ENCODE assay signal across 7 cellular contexts in the genomic region with DNA sequence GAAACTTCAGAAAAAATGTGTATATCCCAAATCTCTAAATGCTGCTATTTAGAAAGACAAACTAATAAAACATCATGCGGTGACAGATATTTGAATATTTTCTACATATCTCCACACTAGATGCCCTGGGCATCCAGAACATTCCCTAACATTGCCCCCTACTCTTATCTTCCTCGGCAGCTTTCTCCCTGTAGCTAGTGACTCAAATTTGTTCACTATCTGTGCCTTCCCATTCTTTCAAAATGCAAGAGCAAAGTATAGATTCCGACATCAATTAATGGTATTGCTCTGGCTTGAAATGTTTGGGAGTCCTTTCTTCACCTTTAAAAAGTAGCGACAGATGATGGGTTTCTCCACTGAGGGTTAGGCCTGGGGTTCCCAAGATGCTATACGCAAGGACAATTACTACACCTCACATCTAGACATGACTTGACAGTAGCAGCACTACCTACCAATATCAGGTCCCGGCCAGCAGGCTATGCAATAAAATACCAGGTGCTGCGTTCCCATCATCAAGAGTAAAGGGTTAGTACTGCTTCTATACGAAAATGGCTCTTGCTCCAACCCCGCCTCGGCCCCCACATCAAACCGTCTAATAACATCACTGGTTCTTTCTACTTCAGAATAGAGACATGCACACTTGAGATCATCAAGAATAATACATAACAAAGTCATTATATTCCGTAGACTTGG. TPM values are rescaled to one million over a fixed set of nuclear protein-coding genes. Genes with fewer than 3 reads are reported as not detected.
DNase-seq lines count a peak whose midpoint lies in the region; ATAC-seq and TF ChIP-seq lines count a peak whose summit lies in the region.

No MANE protein-coding gene starts in this region.

- H3K4me2 ChIP-seq in SK-N-SH, result peak overlapping the region; percentile 81

- no peak for TF ChIP-seq POLR2A in testis (IDR thresholded peaks at IDR 0.05)

- intact Hi-C loops in lower lobe of right lung (cut with DNase I), result no loop called here
- intact Hi-C loops in testis (cut with DNase I; ENCODE audit: low total_unique reads), result no loop called here

- TF ChIP-seq EP300 in SK-N-SH (IDR thresholded peaks at IDR 0.05; ENCODE audit: borderline replicate concordance in 1 of 2, low read depth in 1 of 2, low read length in 1 of 2), result no peak

- peak overlapping the region; percentile 79 for H3K9ac ChIP-seq in SK-N-SH

- H2AFZ ChIP-seq in SK-N-SH (ENCODE audit: low read depth), result peak overlapping the region; percentile 95

- peak overlapping the region; percentile 76 to 80; a peak in 3 of 4 replicates for H3K27ac ChIP-seq in SK-N-SH (ENCODE audit: low read depth in 2 of 2, low read length in 1 of 2)
- H3K27ac ChIP-seq in coronary artery, result peak overlapping the region; percentile 85 to 86
- peak overlapping the region; percentile 96 for H3K27ac ChIP-seq in lower lobe of right lung
- H3K27ac ChIP-seq in testis, result peak overlapping the region; percentile 92 to 94

- no peaks in the 10 kb centered on the region for H3K9me2 ChIP-seq in SK-N-SH

- no peak for TF ChIP-seq RAD21 in SK-N-SH (IDR thresholded peaks at IDR 0.05; ENCODE audit: low read length)

- peaks cover 56% of the 10 kb centered on the region for H3K79me2 ChIP-seq in SK-N-SH (ENCODE audit: insufficient read depth)

- no peaks in the 10 kb centered on the region for H4K20me1 ChIP-seq in SK-N-SH (ENCODE audit: insufficient read depth)

- TF ChIP-seq CTCF in SK-N-SH (IDR thresholded peaks at IDR 0.05) (no peak), coronary artery (IDR thresholded peaks at IDR 0.05) (no peak), lower lobe of right lung (IDR thresholded peaks at IDR 0.05) (no peak), testis (IDR thresholded peaks at IDR 0.05) (no peak)

- CTCF ChIA-PET in SK-N-SH (lab: Yijun Ruan, JAX), result no interaction called here

- H3K27me3 ChIP-seq in SK-N-SH (ENCODE audit: insufficient read depth) (no peaks in the 10 kb centered on the region), lower lobe of right lung (ENCODE audit: low read depth) (no peaks in the 10 kb centered on the region), testis (no peaks in the 10 kb centered on the region)

- WGBS in SK-N-SH (ENCODE audit: low lambda C conversion rate), result 2% methylated on average over 12 of the region's 12 CpGs
- WGBS in testis, 2 donors, result 7 to 9% methylated on average over 12 of the region's 12 CpGs

- DNase-seq in SK-N-SH, result peak; percentile 21
- no peak for DNase-seq in coronary artery (ENCODE audit: low spot score)
- DNase-seq in lower lobe of right lung, result no peak
- peak; percentile 34 for DNase-seq in testis
- no peak for DNase-seq in HCEC 1CT

- H3F3A ChIP-seq in SK-N-SH (replicated peaks; ENCODE audit: insufficient read depth), result no peaks in the 10 kb centered on the region

- POLR2A ChIA-PET in SK-N-SH (lab: Yijun Ruan, JAX), result no interaction called here

- peaks cover 0 to 6% of the 10 kb centered on the region in 2 experiments for H3K36me3 ChIP-seq in SK-N-SH (replicated peaks in 1 of 2; ENCODE audit: control insufficient read depth in 1 of 2, insufficient read depth in 2 of 2, low read length in 1 of 2)
- H3K36me3 ChIP-seq in lower lobe of right lung, result peaks cover 10% of the 10 kb centered on the region
- no peaks in the 10 kb centered on the region for H3K36me3 ChIP-seq in testis (ENCODE audit: low read depth, missing control alignments)

- ATAC-seq in GM18517 (IDR thresholded peaks at IDR 0.05; ENCODE audit: unreplicated experiment) (peak; percentile 15), HG03025 (IDR thresholded peaks at IDR 0.05; ENCODE audit: low FRiP score, unreplicated experiment) (peak; percentile 27), lower lobe of right lung (peak; percentile 49 to 60)

- H3K4me3 ChIP-seq in SK-N-SH (ENCODE audit: low read depth in 2 of 2, low read length in 1 of 2) (peak overlapping the region; percentile 73), coronary artery (peak overlapping the region; percentile 80), lower lobe of right lung (peak overlapping the region; percentile 73), testis (peak overlapping the region; percentile 84 to 89)

- peaks cover 0 to 4% of the 10 kb centered on the region in 2 experiments; a peak in 2 of 4 replicates for H3K4me1 ChIP-seq in SK-N-SH (ENCODE audit: control insufficient read depth in 1 of 2, insufficient read depth in 2 of 2, low read depth in 1 of 2, low read length in 1 of 2)
- H3K4me1 ChIP-seq in lower lobe of right lung, result peaks cover 33% of the 10 kb centered on the region
- H3K4me1 ChIP-seq in testis, result peaks cover 20% of the 10 kb centered on the region

- no peaks in the 10 kb centered on the region for H3K9me3 ChIP-seq in SK-N-SH
- H3K9me3 ChIP-seq in lower lobe of right lung, result no peaks in the 10 kb centered on the region
- H3K9me3 ChIP-seq in testis, result no peaks in the 10 kb centered on the region

TF ChIP-seq in SK-N-SH, 30 proteins besides CTCF, POLR2A, EP300 and RAD21:
- TF ChIP-seq YY1 (IDR thresholded peaks at IDR 0.05; ENCODE audit: low read depth) (no peak), SMC3 (IDR thresholded peaks at IDR 0.05; ENCODE audit: low read depth, low read length) (no peak), GABPA (IDR thresholded peaks at IDR 0.05; ENCODE audit: low read depth) (no peak), POLR2AphosphoS5 (IDR thresholded peaks at IDR 0.05; ENCODE audit: low read depth, low read length) (no peak), USF2 (IDR thresholded peaks at IDR 0.05; ENCODE audit: borderline replicate concordance, low read depth, low read length) (no peak), TEAD4 (IDR thresholded peaks at IDR 0.05; ENCODE audit: borderline replicate concordance, insufficient read depth) (no peak)
- TF ChIP-seq, protein P1, sequence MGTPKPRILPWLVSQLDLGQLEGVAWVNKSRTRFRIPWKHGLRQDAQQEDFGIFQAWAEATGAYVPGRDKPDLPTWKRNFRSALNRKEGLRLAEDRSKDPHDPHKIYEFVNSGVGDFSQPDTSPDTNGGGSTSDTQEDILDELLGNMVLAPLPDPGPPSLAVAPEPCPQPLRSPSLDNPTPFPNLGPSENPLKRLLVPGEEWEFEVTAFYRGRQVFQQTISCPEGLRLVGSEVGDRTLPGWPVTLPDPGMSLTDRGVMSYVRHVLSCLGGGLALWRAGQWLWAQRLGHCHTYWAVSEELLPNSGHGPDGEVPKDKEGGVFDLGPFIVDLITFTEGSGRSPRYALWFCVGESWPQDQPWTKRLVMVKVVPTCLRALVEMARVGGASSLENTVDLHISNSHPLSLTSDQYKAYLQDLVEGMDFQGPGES (IDR thresholded peaks at IDR 0.05; ENCODE audit: low read depth, low read length), result no peak

RNA-seq across cellular contexts. Expression of gene UBR1, which starts 0.6 kb away (rescaled TPM):
- polyA plus RNA-seq in SK-N-SH (2012; rRNA removed), result 3.7 and 5.0 TPM in 2 replicates
- polyA plus RNA-seq in SK-N-SH (2012; cell fraction: cytosol; rRNA removed), result 4.7 and 4.9 TPM in 2 replicates
- polyA plus RNA-seq in SK-N-SH (2012; cell fraction: nucleus; rRNA removed), result 3.5 and 8.6 TPM in 2 replicates
- total RNA-seq in lower lobe of right lung, result 32.5 TPM
- total RNA-seq in testis, result 10 to 100 TPM; 36.5 to 40.7 TPM
- 21.3 TPM for polyA plus RNA-seq in testis (ENCODE audit: insufficient read depth, low read depth, low replicate concordance)

RNA-seq across cellular contexts. Expression of gene TMEM62, which starts 28.2 kb away (rescaled TPM):
- polyA plus RNA-seq in SK-N-SH (2012; rRNA removed), result 3.3 and 4.3 TPM in 2 replicates
- 3.7 and 3.8 TPM in 2 replicates for polyA plus RNA-seq in SK-N-SH (2012; cell fraction: cytosol; rRNA removed)
- 15.0 and 16.8 TPM in 2 replicates for polyA plus RNA-seq in SK-N-SH (2012; cell fraction: nucleus; rRNA removed)
- 26.2 TPM for total RNA-seq in lower lobe of right lung
- 10 to 100 TPM; 22.8 to 29.0 TPM for total RNA-seq in testis
- 8.3 TPM for polyA plus RNA-seq in testis (ENCODE audit: insufficient read depth, low read depth, low replicate concordance)

Comparison
In these comparisons a context has a peak if more than half of its experiments do, and no peak if none do; other contexts are left out.
1. DNase-seq: peak in SK-N-SH (single experiment) and testis (single experiment); none in coronary artery (single experiment), lower lobe of right lung (single experiment) and HCEC 1CT (single experiment).
2. Peak in every context shown above with its lines, with median percentiles within 50 percentile points of each other: ATAC-seq, H3K27ac ChIP-seq and H3K4me3 ChIP-seq.